In genomic region chr14:100159107-100159864, GRCh38 we compare ENCODE assay signal across 8 cellular contexts.
A peak's percentile ranks its signal among the peaks of the same experiment; 100 is the strongest.
DNase-seq lines count a peak whose midpoint lies in the region; ATAC-seq, FAIRE-seq and TF ChIP-seq lines count a peak whose summit lies in the region.

TSS of gene DEGS2 (minus strand) at chr14:100159645. CDS start at chr14:100159587, 58 bp downstream.

- peak within 1 kb of the TSS; percentile 63 for H3K4me3 ChIP-seq in iPS-18c (ENCODE audit: insufficient read depth, low read depth, low read length)

- peak; percentile 65 for DNase-seq in D721Med (ENCODE audit: insufficient read length, low spot score)
- DNase-seq in NCI-H526 treated with DMSO at 0.1 percent for 48 hours (lab: John Stamatoyannopoulos, UW) = peak; percentile 47
- DNase-seq in activated effector memory CD4-positive, alpha-beta T cell treated with anti-CD3 and anti-CD28 coated beads, Interleukin-2, amount 50 U/mL, for 16 hours = peak; percentile 86
- DNase-seq in stimulated activated CD4-positive, alpha-beta T cell treated with anti-CD3 and anti-CD28 coated beads, Interleukin-1b, Interleukin-23, amount 100 ng/mL, for 24 hours (ENCODE audit: low read depth in 4 of 4, low spot score in 1 of 4) = peak; percentile 27 to 44 (median 40)
- no peak for DNase-seq in kidney glomerular epithelial cell (lab: John Stamatoyannopoulos, UW)
- DNase-seq in NOMO-1 treated with dmso at 0.1 percent for 144 hours (lab: John Stamatoyannopoulos, UW; ENCODE audit: unreplicated experiment) = no peak

- no peaks in the 10 kb centered on the region for H3K9me3 ChIP-seq in iPS-18c (ENCODE audit: control insufficient read depth, insufficient read depth, low read length)

- TF ChIP-seq CTCF in D721Med (IDR thresholded peaks at IDR 0.05; ENCODE audit: insufficient read depth, missing control alignments) = no peak

- ATAC-seq in GM21786 (IDR thresholded peaks at IDR 0.05; ENCODE audit: unreplicated experiment) = peak; percentile 41

- FAIRE-seq in D721Med (lab: Jason Lieb, UNC) = no peak

Comparison
In these comparisons a context has a peak if more than half of its experiments do, and no peak if none do; other contexts are left out.
1. DNase-seq: peak in D721Med (single experiment), NCI-H526 treated with DMSO at 0.1 percent for 48 hours (single experiment), activated effector memory CD4-positive, alpha-beta T cell treated with anti-CD3 and anti-CD28 coated beads, Interleukin-2, amount 50 U/mL, for 16 hours (single experiment) and stimulated activated CD4-positive, alpha-beta T cell treated with anti-CD3 and anti-CD28 coated beads, Interleukin-1b, Interleukin-23, amount 100 ng/mL, for 24 hours (4 of 4); none in kidney glomerular epithelial cell (single experiment) and NOMO-1 treated with dmso at 0.1 percent for 144 hours (single experiment).